9 cellular contexts compared by ENCODE assay signal in genomic region chr2:59584958-59585357, GRCh38.
A peak's percentile ranks its signal among the peaks of the same experiment; 100 is the strongest.
DNase-seq lines count a peak whose midpoint lies in the region; ATAC-seq and TF ChIP-seq lines count a peak whose summit lies in the region.
"Had no signal": no experiment of that assay in that cellular context is flagged by ENCODE, and none has a peak within 500 bp of the region (broad histone marks: within the 10 kb centered on the region; RNA-seq: fewer than 3 reads in every experiment).

No MANE protein-coding gene starts in this region.

- intact Hi-C loops in PC-9 (cut with micrococcal nuclease; ENCODE audit: unreplicated experiment) = no loop called here

- CTCF ChIA-PET in PC-9 (lab: Charles Lee) = no interaction called here

- no peaks in the 10 kb centered on the region for H3K79me2 ChIP-seq in PC-9 (ENCODE audit: low read depth)

- no peak overlapping the region for H3K4me3 ChIP-seq in PC-9

- no peaks in the 10 kb centered on the region for H3K27me3 ChIP-seq in PC-9 (ENCODE audit: insufficient read depth, low read depth)
- H3K27me3 ChIP-seq: neutrophil had no signal

- ATAC-seq in HG03342 (IDR thresholded peaks at IDR 0.05; ENCODE audit: unreplicated experiment) (peak; percentile 49), HG02938 (IDR thresholded peaks at IDR 0.05; ENCODE audit: unreplicated experiment) (no peak), HG03025 (IDR thresholded peaks at IDR 0.05; ENCODE audit: low FRiP score, unreplicated experiment) (no peak), GM18498 (IDR thresholded peaks at IDR 0.05; ENCODE audit: unreplicated experiment) (no peak)

- no peaks in the 10 kb centered on the region for H3K9me2 ChIP-seq in PC-9 (ENCODE audit: insufficient read depth)

- DNase-seq in NCI-H1417 (lab: John Stamatoyannopoulos, UW) (peak; percentile 21 to 56 (median 27)), NCI-H1417 treated with DMSO at 0.1 percent for 48 hours (lab: John Stamatoyannopoulos, UW) (no peak), PC-9 (peak in 1 of 2 experiments; percentile 6), iPS-NIHi7 (ENCODE audit: extremely low spot score) (peak; percentile 67)

- H4K20me1 ChIP-seq in PC-9 (ENCODE audit: insufficient read depth) = no peaks in the 10 kb centered on the region

- no peaks in the 10 kb centered on the region for H3F3A ChIP-seq in PC-9 (ENCODE audit: insufficient read depth, low read depth)

- POLR2A ChIA-PET in PC-9 (lab: Charles Lee; ENCODE audit: unreplicated experiment) = interaction anchor here (0.5 kb wide), 1 partner anchor 926 kb away, joined by 3 read pairs; no protein-coding TSS in a partner anchor

- H2AFZ ChIP-seq in PC-9 = no peak overlapping the region

- no TSS peak for BruUV-seq in PC-9 (replicated peaks; lab: Mats Ljungman, UMichigan)

- no peak overlapping the region for H3K4me2 ChIP-seq in PC-9

- no peaks in the 10 kb centered on the region for H3K4me1 ChIP-seq in PC-9 (replicated peaks; ENCODE audit: insufficient read depth)

- 0 out of 2 replicates have a peak, but pooled peaks have one; percentile 28 for TF ChIP-seq CTCF in PC-9 (conservative IDR thresholded peaks at IDR 0.05)

- H3K27ac ChIP-seq in PC-9 = no peak overlapping the region
- H3K27ac ChIP-seq: neutrophil had no signal

- H3K9me3 ChIP-seq in PC-9 (ENCODE audit: insufficient read depth, low read depth) = no peaks in the 10 kb centered on the region
- H3K9me3 ChIP-seq: neutrophil had no signal

- no peaks in the 10 kb centered on the region for H3K36me3 ChIP-seq in PC-9 (ENCODE audit: low read depth)
- H3K36me3 ChIP-seq: neutrophil had no signal
